ENCODE assay signal across 8 cellular contexts in the genomic region with DNA sequence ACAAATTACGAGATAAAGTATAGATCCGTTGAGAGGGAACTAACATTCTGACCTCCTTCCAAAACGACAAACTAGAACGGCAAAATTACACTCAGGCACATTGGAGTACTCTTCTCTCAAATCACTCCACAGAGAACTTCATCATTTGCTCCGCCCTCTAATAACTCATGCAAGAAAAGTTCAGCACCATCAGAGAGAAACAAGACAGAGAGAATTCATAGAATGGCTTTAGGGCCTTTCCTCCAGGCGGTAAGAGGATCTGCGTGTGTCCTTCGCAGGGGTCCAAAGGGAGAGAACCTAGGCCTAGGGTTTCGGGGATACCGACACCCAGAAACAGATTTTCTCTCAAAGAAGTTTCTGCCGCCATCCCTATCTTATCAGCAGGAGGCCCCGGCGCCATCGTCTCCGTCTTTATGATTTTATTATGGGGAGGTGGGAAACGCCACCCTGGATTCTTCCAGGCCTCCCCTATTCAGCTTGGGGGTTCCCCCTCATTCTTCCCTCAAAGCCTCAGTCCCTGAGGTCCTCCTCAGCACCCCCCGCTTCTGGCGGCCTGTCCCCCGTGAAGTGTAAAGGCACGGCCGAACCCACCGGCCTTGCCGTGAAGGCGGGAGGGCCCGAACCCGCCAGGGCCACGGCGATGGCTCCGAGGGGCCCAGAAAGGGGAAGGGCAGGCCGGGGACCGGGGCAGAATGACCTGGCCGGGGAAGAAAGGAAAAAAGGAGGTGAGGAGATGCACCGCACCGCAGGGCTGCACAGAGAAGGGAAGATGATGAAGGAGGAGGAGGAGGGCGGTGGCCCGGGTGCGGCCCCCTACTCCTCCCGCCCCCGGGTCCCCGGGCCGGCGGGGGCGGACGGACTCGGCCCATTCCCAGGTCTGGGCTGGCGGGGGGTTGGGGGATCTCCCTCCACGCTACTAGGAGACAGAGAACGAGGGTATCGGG. TPM values are rescaled to one million over a fixed set of nuclear protein-coding genes. Genes with fewer than 3 reads are reported as not detected.
DNase-seq lines count a peak whose midpoint lies in the region; ATAC-seq and TF ChIP-seq lines count a peak whose summit lies in the region.

No MANE protein-coding gene starts in this region.

- no peak for TF ChIP-seq POLR2A in breast epithelium (IDR thresholded peaks at IDR 0.05)

- DNase-seq in ELF-1 (ENCODE audit: low read depth, low spot score), result peak; percentile 31
- peak; percentile 44 for DNase-seq in HuH-7.5 (ENCODE audit: low spot score)
- DNase-seq in breast epithelium (ENCODE audit: low spot score in 2 of 2), result no peak
- peak; percentile 65 for DNase-seq in iPS-NIHi7 (ENCODE audit: extremely low spot score)
- no peak for DNase-seq in mesenteric fat pad (ENCODE audit: low spot score)

- no peaks in the 10 kb centered on the region for H3K9me2 ChIP-seq in SU-DHL-6 (replicated peaks; ENCODE audit: insufficient read depth, low read length)

- H3K4me2 ChIP-seq in SU-DHL-6 (ENCODE audit: low read depth, low read length, poor library complexity, severe bottlenecking), result peak overlapping the region; percentile 86

- intact Hi-C loops in breast epithelium (cut with DNase I; ENCODE audit: low total_unique reads), result no loop called here

- peaks cover 13% of the 10 kb centered on the region; the same call in 1 of the 2 replicates for H4K20me1 ChIP-seq in SU-DHL-6 (ENCODE audit: low read depth, low read length)

- no peaks in the 10 kb centered on the region for H3K4me1 ChIP-seq in breast epithelium
- peaks cover 7 to 16% (median 9%) of the 10 kb centered on the region in 3 donors for H3K4me1 ChIP-seq in skeletal muscle tissue (ENCODE audit: control insufficient read depth in 3 of 3, insufficient read depth in 3 of 3, low read length in 3 of 3)

- H2AFZ ChIP-seq in SU-DHL-6 (ENCODE audit: low read depth, low read length, severe bottlenecking), result peak overlapping the region; percentile 90

- H3K79me2 ChIP-seq in SU-DHL-6 (ENCODE audit: insufficient read depth, low read length), result peaks cover 57% of the 10 kb centered on the region

- ATAC-seq in GM21576 (IDR thresholded peaks at IDR 0.05; ENCODE audit: unreplicated experiment), result peak; percentile 34

- H3K9me3 ChIP-seq in SU-DHL-6 (ENCODE audit: insufficient read depth, low read length), result no peaks in the 10 kb centered on the region
- H3K9me3 ChIP-seq in breast epithelium, result no peaks in the 10 kb centered on the region
- no peaks in the 10 kb centered on the region for H3K9me3 ChIP-seq in skeletal muscle tissue (ENCODE audit: control insufficient read depth in 3 of 3, low read length in 3 of 3)

- TF ChIP-seq CTCF in SU-DHL-6 (IDR thresholded peaks at IDR 0.05; ENCODE audit: insufficient read depth, low read length, poor library complexity, severe bottlenecking) (no peak), breast epithelium (IDR thresholded peaks at IDR 0.05) (no peak)

- H3K9ac ChIP-seq in SU-DHL-6 (ENCODE audit: low read length), result peak overlapping the region; percentile 84
- peak overlapping the region; percentile 93 to 97 (median 97) for H3K9ac ChIP-seq in skeletal muscle tissue (ENCODE audit: low read depth in 1 of 3, low read length in 3 of 3)

- H3K27me3 ChIP-seq in SU-DHL-6 (ENCODE audit: low read length), result no peaks in the 10 kb centered on the region
- H3K27me3 ChIP-seq in breast epithelium, result no peaks in the 10 kb centered on the region
- H3K27me3 ChIP-seq in skeletal muscle tissue (ENCODE audit: control insufficient read depth in 3 of 3, insufficient read depth in 3 of 3, low read length in 3 of 3), result no peaks in the 10 kb centered on the region

- peak overlapping the region; percentile 68 for H3K27ac ChIP-seq in SU-DHL-6 (ENCODE audit: low read depth, low read length)
- H3K27ac ChIP-seq in breast epithelium, result peak overlapping the region; percentile 97 to 98
- peak overlapping the region; percentile 98 for H3K27ac ChIP-seq in skeletal muscle tissue (ENCODE audit: low read depth, low read length)

- H3K4me3 ChIP-seq in SU-DHL-6 (ENCODE audit: insufficient read depth, low read length, poor library complexity, severe bottlenecking) (peak overlapping the region; percentile 80), breast epithelium (peak overlapping the region; percentile 86 to 99 (median 93)), skeletal muscle tissue (ENCODE audit: low read length in 3 of 3) (peak overlapping the region; percentile 92 to 96 (median 95))

- peaks cover 10% of the 10 kb centered on the region; the same call in 1 of the 2 replicates for H3F3A ChIP-seq in SU-DHL-6 (ENCODE audit: insufficient read depth)

- H3K36me3 ChIP-seq in SU-DHL-6 (ENCODE audit: low read length) (0 out of 2 replicates have a peak, but pooled peaks cover 2% of the 10 kb centered on the region), breast epithelium (no peaks in the 10 kb centered on the region), skeletal muscle tissue (ENCODE audit: control insufficient read depth in 3 of 3, insufficient read depth in 3 of 3, low read length in 3 of 3) (no peaks in the 10 kb centered on the region)

RNA-seq across cellular contexts. Expression of gene UBXN7, which starts 0.8 kb away (rescaled TPM):
- 10 to 100 TPM; 21.4 to 25.8 (median 21.6) TPM for total RNA-seq in breast epithelium
- total RNA-seq in skeletal muscle tissue, result 26.1 TPM
- 46.8 TPM for total RNA-seq in mesenteric fat pad

Comparison
In these comparisons a context has a peak if more than half of its experiments do, and no peak if none do; other contexts are left out.
1. DNase-seq: peak in ELF-1 (single experiment), HuH-7.5 (single experiment) and iPS-NIHi7 (single experiment); none in breast epithelium (0 of 2) and mesenteric fat pad (single experiment).
2. Peak in every context shown above with its lines, with median percentiles within 50 percentile points of each other: H3K27ac ChIP-seq and H3K4me3 ChIP-seq.